26 cellular contexts compared by ENCODE assay signal in the genomic region with DNA sequence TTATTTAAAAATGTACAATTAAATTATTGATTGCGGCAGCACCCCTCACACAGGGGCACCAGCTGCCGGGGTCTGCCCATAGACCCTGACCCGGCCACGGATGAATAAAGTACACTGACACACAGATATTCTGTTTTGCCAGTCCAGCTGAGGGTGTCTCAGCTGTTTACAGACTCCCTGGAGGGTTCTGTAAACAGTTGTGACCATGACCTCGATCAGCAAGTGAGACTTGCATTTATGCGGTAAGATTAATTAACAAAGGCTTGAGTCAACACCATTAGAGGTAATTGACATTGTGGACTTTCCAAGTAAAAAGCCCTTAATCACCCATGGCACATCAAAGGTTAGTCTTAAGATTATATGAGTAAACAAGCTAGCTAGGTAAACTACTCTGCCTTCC.
DNase-seq lines count a peak whose midpoint lies in the region; ATAC-seq and TF ChIP-seq lines count a peak whose summit lies in the region.
"Had no signal": no experiment of that assay in that cellular context is flagged by ENCODE, and none has a peak within 500 bp of the region (broad histone marks: within the 10 kb centered on the region; RNA-seq: fewer than 3 reads in every experiment).

No MANE protein-coding gene starts in this region.

- no peak for TF ChIP-seq POLR2A in GM18505 (IDR thresholded peaks at IDR 0.05; ENCODE audit: borderline replicate concordance, extremely low read depth, insufficient read depth, insufficient read length)

- H3K27me3 ChIP-seq in CD8-positive, alpha-beta memory T cell (ENCODE audit: insufficient read depth, low read length, poor library complexity, severe bottlenecking) = no peaks in the 10 kb centered on the region
- H3K27me3 ChIP-seq: BLaER1 treated with 17β-estradiol and CSF1 and Interleukin-3, amounts not matched to agents 10 nM and 100 nM; dorsolateral prefrontal cortex; MG63; thyroid gland had no signal

- H3K4me3 ChIP-seq in CD8-positive, alpha-beta memory T cell (ENCODE audit: low read length) = no peak overlapping the region
- H3K4me3 ChIP-seq: BLaER1 treated with 17β-estradiol and CSF1 and Interleukin-3, amounts not matched to agents 10 nM and 100 nM; dorsolateral prefrontal cortex; MG63; thyroid gland had no signal

- no peaks in the 10 kb centered on the region for H3K27me3 Mint-ChIP-seq in activated T-helper 2 cell treated with anti-CD3 and anti-CD28 coated beads, Interferon-gamma antibody, Interleukin-2, Interleukin-4, amounts not matched to agents 10 μg/mL and 5 μg/mL and 100 μg/mL, durations not matched to agents 14 hours and 24 hours and 36 hours (ENCODE audit: low read depth)
- H3K27me3 Mint-ChIP-seq in CD8-positive, alpha-beta memory T cell = peaks cover 0 to 3% of the 10 kb centered on the region in 2 donors
- H3K27me3 Mint-ChIP-seq: activated CD8-positive, alpha-beta T cell treated with anti-CD3 and anti-CD28 coated beads for 36 hours; central memory CD8-positive, alpha-beta T cell; IgD-negative memory B cell; naive thymus-derived CD4-positive, alpha-beta T cell had no signal

- no peaks in the 10 kb centered on the region for H3K4me1 ChIP-seq in CD8-positive, alpha-beta memory T cell (ENCODE audit: insufficient read depth, low read length)

- H3K9me3 ChIP-seq in CD8-positive, alpha-beta memory T cell (ENCODE audit: low read length) = no peaks in the 10 kb centered on the region
- H3K9me3 ChIP-seq: MG63, thyroid gland had no signal

- DNase-seq in COLO668 (lab: John Stamatoyannopoulos, UW; ENCODE audit: unreplicated experiment) (peak; percentile 41), NCI-H1105 (lab: John Stamatoyannopoulos, UW) (peak; percentile 67), NCI-H748 treated with DMSO at 0.1 percent for 48 hours (lab: John Stamatoyannopoulos, UW) (peak; percentile 98), iPS-NIHi11 (ENCODE audit: low spot score) (peak; percentile 7), kidney tubule cell (ENCODE audit: low spot score) (no peak)
- no peak for DNase-seq in activated T-helper 2 cell treated with anti-CD3 and anti-CD28 coated beads, Interferon-gamma antibody, Interleukin-2, Interleukin-4, amounts not matched to agents 10 μg/mL and 5 μg/mL and 100 μg/mL, durations not matched to agents 14 hours and 24 hours and 36 hours (ENCODE audit: low spot score)
- DNase-seq in CD8-positive, alpha-beta memory T cell = no peak
- DNase-seq: activated CD8-positive, alpha-beta T cell treated with anti-CD3 and anti-CD28 coated beads for 36 hours; activated naive CD4-positive, alpha-beta T cell treated with anti-CD3 and anti-CD28 coated beads, Interleukin-2, amount 50 U/mL, for 16 hours; activated T-cell treated with anti-CD3 and anti-CD28 coated beads, Interleukin-2, amount 50 U/mL, for 1 hour; anterior cingulate cortex; DMS 273 treated with DMSO at 0.1 percent for 48 hours; dorsolateral prefrontal cortex; GDM1; hypothalamus; kidney glomerular epithelial cell; MG63; naive thymus-derived CD4-positive, alpha-beta T cell; NCI-H2171 treated with DMSO at 0.1 percent for 48 hours; stimulated activated CD4-positive, alpha-beta T cell treated with anti-CD3 and anti-CD28 coated beads, Interleukin-1b, Interleukin-23, amount 100 ng/mL, for 48 hours; stimulated activated naive CD4-positive, alpha-beta T cell; thyroid gland had no signal

- CTCF ChIA-PET in CD8-positive, alpha-beta memory T cell (lab: Charles Lee) = no interaction called here

- H3K27ac Mint-ChIP-seq in activated T-helper 2 cell treated with anti-CD3 and anti-CD28 coated beads, Interferon-gamma antibody, Interleukin-2, Interleukin-4, amounts not matched to agents 10 μg/mL and 5 μg/mL and 100 μg/mL, durations not matched to agents 14 hours and 24 hours and 36 hours = no peak overlapping the region
- no peak overlapping the region for H3K27ac Mint-ChIP-seq in CD8-positive, alpha-beta memory T cell
- H3K27ac Mint-ChIP-seq: activated CD8-positive, alpha-beta T cell treated with anti-CD3 and anti-CD28 coated beads for 36 hours; naive thymus-derived CD4-positive, alpha-beta T cell had no signal

- POLR2A ChIA-PET in CD8-positive, alpha-beta memory T cell (lab: Charles Lee) = no interaction called here

- ATAC-seq in GM18505 (IDR thresholded peaks at IDR 0.05; ENCODE audit: unreplicated experiment) = no peak
- ATAC-seq: activated CD8-positive, alpha-beta T cell treated with anti-CD3 and anti-CD28 coated beads for 36 hours; naive thymus-derived CD4-positive, alpha-beta T cell had no signal

- no peaks in the 10 kb centered on the region for H3K36me3 ChIP-seq in CD8-positive, alpha-beta memory T cell (ENCODE audit: insufficient read depth, low read length)
- H3K36me3 ChIP-seq: MG63, thyroid gland had no signal

- peaks cover 57% of the 10 kb centered on the region for H3K36me3 Mint-ChIP-seq in activated T-helper 2 cell treated with anti-CD3 and anti-CD28 coated beads, Interferon-gamma antibody, Interleukin-2, Interleukin-4, amounts not matched to agents 10 μg/mL and 5 μg/mL and 100 μg/mL, durations not matched to agents 14 hours and 24 hours and 36 hours (ENCODE audit: low read depth)
- peaks cover 10 to 23% (median 18%) of the 10 kb centered on the region in 3 donors for H3K36me3 Mint-ChIP-seq in CD8-positive, alpha-beta memory T cell

- H3K4me1 Mint-ChIP-seq in activated T-helper 2 cell treated with anti-CD3 and anti-CD28 coated beads, Interferon-gamma antibody, Interleukin-2, Interleukin-4, amounts not matched to agents 10 μg/mL and 5 μg/mL and 100 μg/mL, durations not matched to agents 14 hours and 24 hours and 36 hours (ENCODE audit: low read depth) = peaks cover 25% of the 10 kb centered on the region
- peaks cover 43 to 70% (median 53%) of the 10 kb centered on the region in 3 donors for H3K4me1 Mint-ChIP-seq in CD8-positive, alpha-beta memory T cell

- no peak overlapping the region for H3K4me3 Mint-ChIP-seq in activated T-helper 2 cell treated with anti-CD3 and anti-CD28 coated beads, Interferon-gamma antibody, Interleukin-2, Interleukin-4, amounts not matched to agents 10 μg/mL and 5 μg/mL and 100 μg/mL, durations not matched to agents 14 hours and 24 hours and 36 hours (ENCODE audit: low read depth)
- no peak overlapping the region for H3K4me3 Mint-ChIP-seq in CD8-positive, alpha-beta memory T cell
- H3K4me3 Mint-ChIP-seq: activated CD8-positive, alpha-beta T cell treated with anti-CD3 and anti-CD28 coated beads for 36 hours; central memory CD8-positive, alpha-beta T cell; naive thymus-derived CD4-positive, alpha-beta T cell had no signal

- H3K27ac ChIP-seq in CD8-positive, alpha-beta memory T cell (ENCODE audit: low read depth, low read length) = no peak overlapping the region
- H3K27ac ChIP-seq: BLaER1 treated with 17β-estradiol and CSF1 and Interleukin-3, amounts not matched to agents 10 nM and 100 nM; thyroid gland had no signal

- intact Hi-C loops in activated T-helper 2 cell treated with anti-CD3 and anti-CD28 coated beads, Interferon-gamma antibody, Interleukin-2, Interleukin-4, amounts not matched to agents 10 μg/mL and 5 μg/mL and 100 μg/mL, durations not matched to agents 14 hours and 24 hours and 36 hours (cut with micrococcal nuclease) = no loop called here

- peaks cover 36% of the 10 kb centered on the region for H3K9me3 Mint-ChIP-seq in activated T-helper 2 cell treated with anti-CD3 and anti-CD28 coated beads, Interferon-gamma antibody, Interleukin-2, Interleukin-4, amounts not matched to agents 10 μg/mL and 5 μg/mL and 100 μg/mL, durations not matched to agents 14 hours and 24 hours and 36 hours
- H3K9me3 Mint-ChIP-seq in CD8-positive, alpha-beta memory T cell = peaks cover 2 to 15% (median 6%) of the 10 kb centered on the region in 5 donors

Comparison
In these comparisons a context has a peak if more than half of its experiments do, and no peak if none do; other contexts are left out.
1. DNase-seq: peak in COLO668 (single experiment), NCI-H1105 (single experiment), NCI-H748 treated with DMSO at 0.1 percent for 48 hours (single experiment) and iPS-NIHi11 (single experiment); none in activated T-helper 2 cell treated with anti-CD3 and anti-CD28 coated beads, Interferon-gamma antibody, Interleukin-2, Interleukin-4, amounts not matched to agents 10 μg/mL and 5 μg/mL and 100 μg/mL, durations not matched to agents 14 hours and 24 hours and 36 hours (single experiment), CD8-positive, alpha-beta memory T cell (0 of 5) and kidney tubule cell (single experiment).